ENCODE assay signal across 9 cellular contexts in genomic region chr22:24230911-24231656, GRCh38. TPM values are rescaled to one million over a fixed set of nuclear protein-coding genes. Genes with fewer than 3 reads are reported as not detected.
DNase-seq lines count a peak whose midpoint lies in the region; ATAC-seq and TF ChIP-seq lines count a peak whose summit lies in the region.
"Had no signal": no experiment of that assay in that cellular context is flagged by ENCODE, and none has a peak within 500 bp of the region (broad histone marks: within the 10 kb centered on the region; RNA-seq: fewer than 3 reads in every experiment).

No MANE protein-coding gene starts in this region.

- DNase-seq in GM23338 (ENCODE audit: low spot score) = peak; percentile 88
- peak; percentile 34 for DNase-seq in T follicular helper cell (ENCODE audit: low read depth)
- peak; percentile 38 for DNase-seq in activated naive CD8-positive, alpha-beta T cell treated with anti-CD3 and anti-CD28 coated beads, Interleukin-2, amount 50 U/mL, for 16 hours (ENCODE audit: low read depth, low spot score)
- DNase-seq in stimulated activated effector memory CD8-positive, alpha-beta T cell treated with anti-CD3 and anti-CD28 coated beads, Interleukin-12 subunit alpha, Interleukin-12 subunit beta, amount 100 ng/mL, for 72 hours (ENCODE audit: low spot score in 2 of 2) = peak; percentile 55 to 87
- no peak for DNase-seq in lower leg skin (ENCODE audit: low spot score in 2 of 2)
- no peak for DNase-seq in suprapubic skin (ENCODE audit: low spot score in 2 of 2)

- H3K79me2 ChIP-seq in GM23338 (replicated peaks; ENCODE audit: insufficient read depth) = no peaks in the 10 kb centered on the region

- no peaks in the 10 kb centered on the region for H3F3A ChIP-seq in GM23338 (replicated peaks; ENCODE audit: low read depth)

- no peak for TF ChIP-seq POLR2A in lower leg skin (IDR thresholded peaks at IDR 0.05)
- TF ChIP-seq POLR2A in suprapubic skin (IDR thresholded peaks at IDR 0.05) = no peak

- H3K4me1 Mint-ChIP-seq in GM23338 = peaks cover 3% of the 10 kb centered on the region; the same call in 2 of the 3 replicates
- peaks cover 6% of the 10 kb centered on the region for H3K4me1 Mint-ChIP-seq in stimulated activated effector memory CD8-positive, alpha-beta T cell treated with anti-CD3 and anti-CD28 coated beads, Interleukin-12 subunit alpha, Interleukin-12 subunit beta, amount 100 ng/mL, for 72 hours

- H3K27me3 ChIP-seq in GM23338 (ENCODE audit: insufficient read depth) = no peaks in the 10 kb centered on the region
- no peaks in the 10 kb centered on the region for H3K27me3 ChIP-seq in liver (ENCODE audit: control insufficient read depth in 4 of 4, insufficient read depth in 4 of 4, low read length in 3 of 4)
- H3K27me3 ChIP-seq in suprapubic skin = no peaks in the 10 kb centered on the region
- H3K27me3 ChIP-seq: ovary had no signal

- H3K27me3 Mint-ChIP-seq in GM23338 (ENCODE audit: insufficient read depth, low read depth, poor library complexity) = peaks cover 14% of the 10 kb centered on the region

- peak overlapping the region; percentile 55; the same call in 1 of the 2 replicates for H3K4me2 ChIP-seq in GM23338

- no peak for TF ChIP-seq EP300 in suprapubic skin (IDR thresholded peaks at IDR 0.05)

- no peaks in the 10 kb centered on the region for H3K9me2 ChIP-seq in GM23338 (ENCODE audit: insufficient read depth)

- no peak overlapping the region for H3K9ac ChIP-seq in liver (ENCODE audit: low read depth in 1 of 2, low read length in 2 of 2)

- no peak overlapping the region for H3K27ac Mint-ChIP-seq in GM23338
- H3K27ac Mint-ChIP-seq in stimulated activated effector memory CD8-positive, alpha-beta T cell treated with anti-CD3 and anti-CD28 coated beads, Interleukin-12 subunit alpha, Interleukin-12 subunit beta, amount 100 ng/mL, for 72 hours = peak overlapping the region; percentile 55

- H2AFZ ChIP-seq in GM23338 = peak overlapping the region; percentile 99

- TF ChIP-seq CTCF in GM23338 (conservative IDR thresholded peaks at IDR 0.05; ENCODE audit: low read depth in 2 of 2) (peak; percentile 41 to 72), liver (IDR thresholded peaks at IDR 0.05; ENCODE audit: low read depth, low read length, missing input control) (peak; percentile 34), lower leg skin (IDR thresholded peaks at IDR 0.05) (no peak), suprapubic skin (IDR thresholded peaks at IDR 0.05) (peak in 1 of 2 donors; percentile 13)

- H3K9me3 Mint-ChIP-seq in GM23338 = peaks cover 4% of the 10 kb centered on the region; the same call in 2 of the 3 replicates
- H3K9me3 Mint-ChIP-seq in stimulated activated effector memory CD8-positive, alpha-beta T cell treated with anti-CD3 and anti-CD28 coated beads, Interleukin-12 subunit alpha, Interleukin-12 subunit beta, amount 100 ng/mL, for 72 hours = no peaks in the 10 kb centered on the region

- H3K4me1 ChIP-seq in GM23338 (ENCODE audit: insufficient read depth) (peaks cover 6% of the 10 kb centered on the region; the same call in 1 of the 2 replicates), liver (ENCODE audit: control insufficient read depth in 4 of 4, insufficient read depth in 4 of 4, low read length in 3 of 4) (no peaks in the 10 kb centered on the region), suprapubic skin (no peaks in the 10 kb centered on the region)

- 52% methylated on average over 18 of the region's 18 CpGs for WGBS in liver
- WGBS in lower leg skin, 2 donors = 60 to 62% methylated on average over 18 of the region's 18 CpGs
- 90% methylated on average over 2 of the region's 18 CpGs for WGBS in suprapubic skin

- H4K20me1 ChIP-seq in GM23338 (replicated peaks; ENCODE audit: insufficient read depth) = no peaks in the 10 kb centered on the region

- H3K36me3 ChIP-seq in GM23338 (ENCODE audit: insufficient read depth) (no peaks in the 10 kb centered on the region), liver (ENCODE audit: control insufficient read depth in 4 of 4, insufficient read depth in 3 of 4, low read depth in 1 of 4, low read length in 3 of 4) (peaks cover 0 to 1% (median 0%) of the 10 kb centered on the region in 4 donors), suprapubic skin (peaks cover under 1% of the 10 kb centered on the region)
- H3K36me3 ChIP-seq: ovary had no signal

- no peak overlapping the region for H3K4me3 Mint-ChIP-seq in GM23338
- H3K4me3 Mint-ChIP-seq in stimulated activated effector memory CD8-positive, alpha-beta T cell treated with anti-CD3 and anti-CD28 coated beads, Interleukin-12 subunit alpha, Interleukin-12 subunit beta, amount 100 ng/mL, for 72 hours = no peak overlapping the region

- H3K9me3 ChIP-seq in liver (ENCODE audit: control insufficient read depth in 4 of 4, low read length in 3 of 4) (no peaks in the 10 kb centered on the region), suprapubic skin (no peaks in the 10 kb centered on the region)
- H3K9me3 ChIP-seq: ovary had no signal

- H3K4me3 ChIP-seq in GM23338 (no peak overlapping the region), liver (ENCODE audit: low read depth in 1 of 3, low read length in 3 of 3) (no peak overlapping the region), lower leg skin (ENCODE audit: low read depth, poor library complexity, severe bottlenecking) (no peak overlapping the region), suprapubic skin (no peak overlapping the region)
- H3K4me3 ChIP-seq: ovary had no signal

- intact Hi-C loops in lower leg skin (cut with DNase I; ENCODE audit: low total_unique reads) = no loop called here

- H3K27ac ChIP-seq in GM23338 (ENCODE audit: low read depth) = no peak overlapping the region
- H3K27ac ChIP-seq in liver (ENCODE audit: low read depth in 1 of 2, low read length in 2 of 2) = no peak overlapping the region
- H3K27ac ChIP-seq in suprapubic skin = no peak overlapping the region
- H3K27ac ChIP-seq: ovary had no signal

- peak in 1 of 2 donors; percentile 47 for TF ChIP-seq RAD21 in liver (IDR thresholded peaks at IDR 0.05)

- ATAC-seq in GM23338 (peak; percentile 97), HG03521 (IDR thresholded peaks at IDR 0.05; ENCODE audit: unreplicated experiment) (no peak)
- ATAC-seq in stimulated activated effector memory CD8-positive, alpha-beta T cell treated with anti-CD3 and anti-CD28 coated beads, Interleukin-12 subunit alpha, Interleukin-12 subunit beta, amount 100 ng/mL, for 72 hours = peak; percentile 74

- peaks cover 3% of the 10 kb centered on the region; the same call in 1 of the 3 replicates for H3K36me3 Mint-ChIP-seq in GM23338 (ENCODE audit: low read depth)
- no peaks in the 10 kb centered on the region for H3K36me3 Mint-ChIP-seq in stimulated activated effector memory CD8-positive, alpha-beta T cell treated with anti-CD3 and anti-CD28 coated beads, Interleukin-12 subunit alpha, Interleukin-12 subunit beta, amount 100 ng/mL, for 72 hours

TF ChIP-seq in GM23338, 12 proteins besides CTCF, POLR2A, EP300 and RAD21 (continues in another document):
- TF ChIP-seq EZH2 (IDR thresholded peaks at IDR 0.05; ENCODE audit: low read depth, unreplicated experiment) (no peak), ZNF331 (CRISPR knock-in tag; IDR thresholded peaks at IDR 0.05; ENCODE audit: low read depth) (no peak), NANOG (IDR thresholded peaks at IDR 0.05; ENCODE audit: borderline replicate concordance) (no peak)

TF ChIP-seq in liver, 16 proteins besides CTCF, POLR2A, EP300 and RAD21 (continues in another document):
- TF ChIP-seq MAX (IDR thresholded peaks at IDR 0.05) (no peak), ATF3 (IDR thresholded peaks at IDR 0.05) (no peak), NR2F2 (IDR thresholded peaks at IDR 0.05) (no peak), YY1 (IDR thresholded peaks at IDR 0.05) (no peak), HNF4G (IDR thresholded peaks at IDR 0.05) (no peak), SP1 (IDR thresholded peaks at IDR 0.05) (no peak), JUND (IDR thresholded peaks at IDR 0.05) (no peak), RXRA (IDR thresholded peaks at IDR 0.05) (no peak), EGR1 (IDR thresholded peaks at IDR 0.05; ENCODE audit: low read depth in 2 of 2) (no peak), TAF1 (conservative IDR thresholded peaks at IDR 0.05) (no peak), GABPA (IDR thresholded peaks at IDR 0.05 in 1 of 2, conservative IDR thresholded peaks at IDR 0.05 in 1 of 2) (no peak)

RNA-seq across cellular contexts. Expression of gene GGT5, which starts 13.8 kb away (rescaled TPM):
- not detected in 2 replicates for total RNA-seq in GM23338 (2014; rRNA removed; shearing (Covaris generic))
- not detected in 2 replicates for polyA plus RNA-seq in GM23338 (2016; fragmentation: Nextera tagmentation; extraction: Ambion mirVana)
- total RNA-seq in liver = 10 to 100 TPM in 1 of 2 donors, 1 to 10 TPM in 1; 6.3 to 20.7 TPM
- polyA plus RNA-seq in liver = 10 to 100 TPM; 19.6 to 35.0 TPM
- total RNA-seq in lower leg skin = 10 to 100 TPM in 3 of 4 donors, 1 to 10 TPM in 1; 9.7 to 54.4 (median 15.3) TPM
- 10 to 100 TPM; 13.4 to 38.8 (median 17.5) TPM for total RNA-seq in suprapubic skin

RNA-seq across cellular contexts. Expression of gene SPECC1L, which starts 39.5 kb away (rescaled TPM):
- total RNA-seq in GM23338 (2014; rRNA removed; shearing (Covaris generic)) = 35.2 and 44.7 TPM in 2 replicates
- polyA plus RNA-seq in GM23338 (2016; fragmentation: Nextera tagmentation; extraction: Ambion mirVana) (17.9 and 24.3 TPM in 2 replicates), liver (1 to 10 TPM; 5.4 to 8.2 TPM)
- total RNA-seq in liver (10 to 100 TPM; 16.3 to 22.3 TPM), lower leg skin (10 to 100 TPM; 17.6 to 30.6 (median 23.3) TPM), suprapubic skin (10 to 100 TPM; 15.7 to 28.5 (median 21.4) TPM)

RNA-seq across cellular contexts. Expression of gene SUSD2, which starts 49.8 kb away (rescaled TPM):
- total RNA-seq in GM23338 (2014; rRNA removed; shearing (Covaris generic)) = 2.1 and 2.2 TPM in 2 replicates
- 0.68 and 0.74 TPM in 2 replicates for polyA plus RNA-seq in GM23338 (2016; fragmentation: Nextera tagmentation; extraction: Ambion mirVana)
- under 1 TPM; 0.14 to 0.75 TPM for total RNA-seq in liver
- polyA plus RNA-seq in liver = 1 to 10 TPM in 1 of 2 donors, under 1 TPM in 1; 0.28 to 2.5 TPM
- 10 to 100 TPM; 18.3 to 74.3 (median 27.0) TPM for total RNA-seq in lower leg skin
- total RNA-seq in suprapubic skin = 10 to 100 TPM in 3 of 4 donors, 1 to 10 TPM in 1; 5.1 to 41.4 (median 29.0) TPM

Comparison
In these comparisons a context has a peak if more than half of its experiments do, and no peak if none do; other contexts are left out.
1. DNase-seq: peak in GM23338 (single experiment), T follicular helper cell (single experiment), activated naive CD8-positive, alpha-beta T cell treated with anti-CD3 and anti-CD28 coated beads, Interleukin-2, amount 50 U/mL, for 16 hours (single experiment) and stimulated activated effector memory CD8-positive, alpha-beta T cell treated with anti-CD3 and anti-CD28 coated beads, Interleukin-12 subunit alpha, Interleukin-12 subunit beta, amount 100 ng/mL, for 72 hours (2 of 2); none in lower leg skin (0 of 2) and suprapubic skin (0 of 2).
2. CTCF ChIP-seq: peak in GM23338 (2 of 2) and liver (single experiment); none in lower leg skin (0 of 3).